In the genomic region with DNA sequence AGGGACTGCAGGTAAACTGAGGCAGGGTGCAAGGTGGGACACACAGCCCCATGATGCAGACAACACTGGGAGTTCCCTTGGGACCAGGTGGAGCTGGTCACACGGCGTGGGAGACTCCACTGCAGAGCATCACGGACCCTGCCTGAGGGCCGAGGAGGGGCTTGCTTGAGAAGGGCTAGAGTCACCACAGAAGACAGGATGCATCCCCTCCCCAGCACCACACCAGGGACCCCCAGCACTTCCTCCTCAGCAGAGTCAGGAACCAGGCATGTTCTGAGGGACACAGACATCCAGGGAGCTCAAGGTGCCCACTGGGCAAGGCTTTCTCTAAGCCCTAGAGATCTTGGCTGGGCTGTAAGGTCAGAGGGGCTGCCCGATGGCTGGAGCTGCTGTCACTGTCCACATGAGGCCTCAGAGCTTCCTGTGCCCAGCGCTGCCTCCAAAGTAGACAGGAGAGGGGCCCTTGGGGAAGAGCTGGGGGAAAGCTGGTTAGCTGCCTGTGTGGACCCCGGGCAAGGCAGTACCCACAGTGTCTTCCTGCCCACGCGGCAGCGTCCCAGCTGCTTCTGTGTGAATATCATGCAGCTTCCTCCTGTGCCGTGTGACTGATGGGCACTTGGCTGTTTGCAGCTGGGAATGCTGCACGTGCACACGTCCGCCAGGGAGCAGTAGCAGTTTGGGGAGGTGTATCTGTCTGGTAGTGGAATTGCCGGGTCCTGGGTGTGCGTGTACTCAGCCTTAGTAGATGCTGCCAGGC, we compare ENCODE assay signal across 16 cellular contexts.
DNase-seq lines count a peak whose midpoint lies in the region; ATAC-seq and TF ChIP-seq lines count a peak whose summit lies in the region.
"Had no signal": no experiment of that assay in that cellular context is flagged by ENCODE, and none has a peak within 500 bp of the region (broad histone marks: within the 10 kb centered on the region; RNA-seq: fewer than 3 reads in every experiment).

No MANE protein-coding gene starts in this region.

- ATAC-seq in activated CD8-positive, alpha-beta memory T cell treated with anti-CD3 and anti-CD28 coated beads, Interleukin-2, amount 10 ng/mL, durations not matched to agents 7 days and 5 days = no peak
- ATAC-seq in stimulated activated naive CD8-positive, alpha-beta T cell treated with anti-CD3 and anti-CD28 coated beads, Interleukin-15, amount 100 ng/mL, for 72 hours = no peak
- ATAC-seq: effector memory CD8-positive, alpha-beta T cell had no signal

- no peak overlapping the region for H3K18ac ChIP-seq in neuronal stem cell (ENCODE audit: low read length)

- no peaks in the 10 kb centered on the region for H3K79me1 ChIP-seq in neuronal stem cell (ENCODE audit: low read depth, low read length)

- no peak overlapping the region for H2BK12ac ChIP-seq in neuronal stem cell (ENCODE audit: low read length)

- no peak overlapping the region for H2BK15ac ChIP-seq in neuronal stem cell (ENCODE audit: low read length)

- no peak overlapping the region for H4K8ac ChIP-seq in neuronal stem cell (ENCODE audit: low read depth, low read length)

- CTCF ChIA-PET in activated CD8-positive, alpha-beta memory T cell treated with anti-CD3 and anti-CD28 coated beads, Interleukin-2, amount 10 ng/mL, durations not matched to agents 7 days and 5 days (lab: Charles Lee) = no interaction called here

- H3K9me3 Mint-ChIP-seq in activated CD8-positive, alpha-beta memory T cell treated with anti-CD3 and anti-CD28 coated beads, Interleukin-2, amount 10 ng/mL, durations not matched to agents 7 days and 5 days (ENCODE audit: low read depth) = no peaks in the 10 kb centered on the region
- H3K9me3 Mint-ChIP-seq in stimulated activated naive CD8-positive, alpha-beta T cell treated with anti-CD3 and anti-CD28 coated beads, Interleukin-15, amount 100 ng/mL, for 72 hours = no peaks in the 10 kb centered on the region
- H3K9me3 Mint-ChIP-seq: activated naive CD4-positive, alpha-beta T cell treated with anti-CD3 and anti-CD28 coated beads for 36 hours; effector memory CD8-positive, alpha-beta T cell had no signal

- no peaks in the 10 kb centered on the region for H3K27me3 Mint-ChIP-seq in activated CD8-positive, alpha-beta memory T cell treated with anti-CD3 and anti-CD28 coated beads, Interleukin-2, amount 10 ng/mL, durations not matched to agents 7 days and 5 days
- H3K27me3 Mint-ChIP-seq in stimulated activated naive CD8-positive, alpha-beta T cell treated with anti-CD3 and anti-CD28 coated beads, Interleukin-15, amount 100 ng/mL, for 72 hours = peaks cover 32% of the 10 kb centered on the region

- H3K14ac ChIP-seq in neuronal stem cell (ENCODE audit: low read length) = peak overlapping the region; percentile 4

- H2AFZ ChIP-seq in neuronal stem cell (ENCODE audit: low read length) = no peak overlapping the region

- no peak overlapping the region for H2AK5ac ChIP-seq in neuronal stem cell (ENCODE audit: low read depth, low read length)

- H3K27ac ChIP-seq in neuronal stem cell (replicated peaks; ENCODE audit: low read length) = no peak overlapping the region
- H3K27ac ChIP-seq: neutrophil, SJSA1 had no signal

- no peak overlapping the region for H2BK5ac ChIP-seq in neuronal stem cell (ENCODE audit: low read length)

- no peak for TF ChIP-seq CTCF in BE2C (IDR thresholded peaks at IDR 0.05; ENCODE audit: low read depth, low read length)

- H3K4me3 Mint-ChIP-seq in activated CD8-positive, alpha-beta memory T cell treated with anti-CD3 and anti-CD28 coated beads, Interleukin-2, amount 10 ng/mL, durations not matched to agents 7 days and 5 days = no peak overlapping the region
- H3K4me3 Mint-ChIP-seq in stimulated activated naive CD8-positive, alpha-beta T cell treated with anti-CD3 and anti-CD28 coated beads, Interleukin-15, amount 100 ng/mL, for 72 hours = no peak overlapping the region
- H3K4me3 Mint-ChIP-seq: activated naive CD4-positive, alpha-beta T cell treated with anti-CD3 and anti-CD28 coated beads for 36 hours; effector memory CD8-positive, alpha-beta T cell; HFFc6 had no signal

- in situ Hi-C loops in KBM-7 (cut with MboI; ENCODE audit: low pct_unique_long_range_greater_than_20kb, low sequenced_read_pairs) = no loop called here

- H3K4me2 ChIP-seq in neuronal stem cell (ENCODE audit: insufficient read depth, low read length, poor library complexity, severe bottlenecking) = no peak overlapping the region
- H3K4me2 ChIP-seq: smooth muscle cell had no signal

- H3K9me3 ChIP-seq in BE2C (no peaks in the 10 kb centered on the region), neuronal stem cell (replicated peaks in 1 of 2; ENCODE audit: control insufficient read depth in 2 of 2, insufficient read depth in 1 of 2, low read depth in 1 of 2, low read length in 2 of 2) (peaks cover 0 to 13% of the 10 kb centered on the region in 2 donors)
- H3K9me3 ChIP-seq: neutrophil, SJSA1 had no signal

- no peak overlapping the region for H4K91ac ChIP-seq in neuronal stem cell (ENCODE audit: low read depth, low read length, poor library complexity)

- H3K9ac ChIP-seq in neuronal stem cell (ENCODE audit: low read depth, low read length, poor library complexity) = no peak overlapping the region

- no peaks in the 10 kb centered on the region for H3K36me3 ChIP-seq in BE2C
- no peaks in the 10 kb centered on the region for H3K36me3 ChIP-seq in neuronal stem cell (replicated peaks in 1 of 2; ENCODE audit: control insufficient read depth in 2 of 2, insufficient read depth in 2 of 2, low read length in 2 of 2)
- H3K36me3 ChIP-seq: neutrophil, SJSA1 had no signal

- DNase-seq in BE2C (peak; percentile 3), KBM-7 (peak; percentile 31), neuronal stem cell (ENCODE audit: low spot score) (no peak), NCI-H1694 (lab: John Stamatoyannopoulos, UW) (no peak), pons (ENCODE audit: low spot score) (no peak), SKM-1 (lab: John Stamatoyannopoulos, UW; ENCODE audit: unreplicated experiment) (no peak)
- DNase-seq in activated CD8-positive, alpha-beta memory T cell treated with anti-CD3 and anti-CD28 coated beads, Interleukin-2, amount 10 ng/mL, durations not matched to agents 7 days and 5 days = peak; percentile 34
- no peak for DNase-seq in stimulated activated naive CD8-positive, alpha-beta T cell treated with anti-CD3 and anti-CD28 coated beads, Interleukin-15, amount 100 ng/mL, for 72 hours
- DNase-seq: activated naive CD4-positive, alpha-beta T cell treated with anti-CD3 and anti-CD28 coated beads for 36 hours; AML-193; effector memory CD8-positive, alpha-beta T cell; HFFc6; NK-92 treated with Interleukin-12 subunit alpha and Interleukin-12 subunit beta, amount 100 ng/mL, for 24 hours had no signal

- no peak overlapping the region for H2BK120ac ChIP-seq in neuronal stem cell (ENCODE audit: low read depth, low read length)

- H3K23ac ChIP-seq in neuronal stem cell (ENCODE audit: low read depth, low read length, poor library complexity) = peak overlapping the region; percentile 36

- no CpG with 5 or more reads among the region's 16 CpGs for WGBS in neuronal stem cell (ENCODE audit: extremely low coverage in 2 of 2, insufficient read length in 2 of 2, insufficient replicate concordance in 1 of 2), 2 donors

- no peaks in the 10 kb centered on the region for H3K4me1 Mint-ChIP-seq in activated CD8-positive, alpha-beta memory T cell treated with anti-CD3 and anti-CD28 coated beads, Interleukin-2, amount 10 ng/mL, durations not matched to agents 7 days and 5 days
- no peaks in the 10 kb centered on the region for H3K4me1 Mint-ChIP-seq in stimulated activated naive CD8-positive, alpha-beta T cell treated with anti-CD3 and anti-CD28 coated beads, Interleukin-15, amount 100 ng/mL, for 72 hours

- H3K4ac ChIP-seq in neuronal stem cell (ENCODE audit: low read length) = no peak overlapping the region

- H3K4me1 ChIP-seq in BE2C = no peaks in the 10 kb centered on the region
- H3K4me1 ChIP-seq in neuronal stem cell (ENCODE audit: control insufficient read depth in 2 of 2, insufficient read depth in 1 of 2, low read depth in 1 of 2, low read length in 2 of 2) = peaks cover 0 to 3% of the 10 kb centered on the region in 2 donors
- H3K4me1 ChIP-seq: SJSA1 had no signal

- H3K27ac Mint-ChIP-seq in activated CD8-positive, alpha-beta memory T cell treated with anti-CD3 and anti-CD28 coated beads, Interleukin-2, amount 10 ng/mL, durations not matched to agents 7 days and 5 days = no peak overlapping the region
- no peak overlapping the region for H3K27ac Mint-ChIP-seq in stimulated activated naive CD8-positive, alpha-beta T cell treated with anti-CD3 and anti-CD28 coated beads, Interleukin-15, amount 100 ng/mL, for 72 hours
- H3K27ac Mint-ChIP-seq: activated naive CD4-positive, alpha-beta T cell treated with anti-CD3 and anti-CD28 coated beads for 36 hours; HFFc6 had no signal

- H3K27me3 ChIP-seq in BE2C (no peaks in the 10 kb centered on the region), neuronal stem cell (ENCODE audit: control insufficient read depth in 3 of 3, insufficient read depth in 3 of 3, low read depth in 1 of 3, low read length in 3 of 3) (no peaks in the 10 kb centered on the region)
- H3K27me3 ChIP-seq: SJSA1 had no signal

- H3K36me3 Mint-ChIP-seq in activated CD8-positive, alpha-beta memory T cell treated with anti-CD3 and anti-CD28 coated beads, Interleukin-2, amount 10 ng/mL, durations not matched to agents 7 days and 5 days = no peaks in the 10 kb centered on the region

- H3K4me3 ChIP-seq in BE2C (ENCODE audit: low read depth, low read length) (no peak overlapping the region), neuronal stem cell (ENCODE audit: low read length in 2 of 2) (no peak overlapping the region)
- H3K4me3 ChIP-seq: SJSA1, smooth muscle cell had no signal

Comparison
In these comparisons a context has a peak if more than half of its experiments do, and no peak if none do; other contexts are left out.
1. DNase-seq: peak in BE2C (single experiment), KBM-7 (single experiment) and activated CD8-positive, alpha-beta memory T cell treated with anti-CD3 and anti-CD28 coated beads, Interleukin-2, amount 10 ng/mL, durations not matched to agents 7 days and 5 days (single experiment); none in neuronal stem cell (single experiment), stimulated activated naive CD8-positive, alpha-beta T cell treated with anti-CD3 and anti-CD28 coated beads, Interleukin-15, amount 100 ng/mL, for 72 hours (0 of 2), NCI-H1694 (single experiment), pons (single experiment) and SKM-1 (single experiment).